9 cellular contexts compared by ENCODE assay signal in the genomic region with DNA sequence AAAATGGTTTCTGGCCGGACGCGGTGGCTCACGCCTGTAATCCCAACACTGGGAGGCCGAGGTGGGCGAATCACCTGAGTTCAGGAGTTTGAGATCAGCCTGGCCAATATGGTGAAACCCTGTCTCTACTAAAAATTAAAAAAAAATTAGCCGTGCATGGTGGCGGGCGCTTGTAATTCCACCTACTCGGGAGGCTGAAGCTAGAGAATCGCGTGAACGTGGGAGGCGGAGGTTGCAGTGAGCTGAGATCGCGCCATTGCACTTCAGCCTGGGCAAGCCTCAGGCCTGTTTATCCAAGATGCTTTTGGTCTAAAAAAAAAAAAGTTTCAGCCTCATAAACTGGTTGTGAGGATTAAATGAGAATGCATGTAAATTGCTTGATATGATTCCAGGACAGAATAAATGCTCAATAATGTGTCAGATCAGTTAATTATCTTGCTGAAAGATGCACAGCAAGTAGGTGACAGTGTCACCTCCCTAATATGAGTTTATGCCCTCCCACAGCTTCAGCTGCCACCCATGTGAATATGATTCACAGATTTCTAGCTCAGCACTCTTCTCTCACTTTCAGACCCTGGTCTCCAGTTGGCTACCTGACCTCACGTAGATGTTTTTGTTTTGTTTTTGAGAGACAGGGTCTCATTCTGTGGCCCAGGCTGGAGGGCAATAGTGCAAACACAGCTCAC. TPM values are rescaled to one million over a fixed set of nuclear protein-coding genes. Genes with fewer than 3 reads are reported as not detected.
DNase-seq lines count a peak whose midpoint lies in the region; ATAC-seq and TF ChIP-seq lines count a peak whose summit lies in the region.
"Had no signal": no experiment of that assay in that cellular context is flagged by ENCODE, and none has a peak within 500 bp of the region (broad histone marks: within the 10 kb centered on the region; RNA-seq: fewer than 3 reads in every experiment).

No MANE protein-coding gene starts in this region.

- H3K9ac ChIP-seq in HUES64 (ENCODE audit: low read depth, low read length) = peak overlapping the region; percentile 95
- peak overlapping the region; percentile 20 for H3K9ac ChIP-seq in mesendoderm (ENCODE audit: low read length)

- no peak overlapping the region for H3K4ac ChIP-seq in mesendoderm (ENCODE audit: low read depth, low read length)

- H3K4me1 ChIP-seq in HUES64 (ENCODE audit: insufficient read depth, low read length) (peaks cover 5% of the 10 kb centered on the region; the same call in 1 of the 2 replicates), mesendoderm (ENCODE audit: control insufficient read depth, low read depth, low read length) (peaks cover 4% of the 10 kb centered on the region)

- no peak overlapping the region for H2BK15ac ChIP-seq in mesendoderm (replicated peaks; ENCODE audit: low read depth)

- H3K4me3 ChIP-seq in AG09309 (ENCODE audit: control insufficient read depth, low read depth, low read length) (peak overlapping the region; percentile 85), HUES64 (ENCODE audit: low read length) (peak overlapping the region; percentile 86), mesendoderm (ENCODE audit: low read length) (no peak overlapping the region)

- H3K27ac ChIP-seq in HUES64 (ENCODE audit: low read depth, low read length) (no peak overlapping the region), mesendoderm (ENCODE audit: low read depth, low read length) (no peak overlapping the region)

- no peak overlapping the region for H3K18ac ChIP-seq in mesendoderm (ENCODE audit: low read length)

- no peak overlapping the region for H3K4me2 ChIP-seq in mesendoderm (ENCODE audit: low read length)

- no peak overlapping the region for H3K56ac ChIP-seq in mesendoderm (ENCODE audit: low read length)

- H3K9me3 ChIP-seq in HUES64 (ENCODE audit: insufficient read depth, low read depth, low read length) = no peaks in the 10 kb centered on the region

- H3K79me1 ChIP-seq in mesendoderm (ENCODE audit: low read length) = peaks cover 9% of the 10 kb centered on the region

- H2AK5ac ChIP-seq in mesendoderm (ENCODE audit: low read length) = no peak overlapping the region

- no peak for ATAC-seq in GM18868 (IDR thresholded peaks at IDR 0.05; ENCODE audit: unreplicated experiment)
- no peak for ATAC-seq in GM21717 (IDR thresholded peaks at IDR 0.05; ENCODE audit: unreplicated experiment)

- no peak overlapping the region for H2BK120ac ChIP-seq in mesendoderm (ENCODE audit: low read depth, low read length)

- 61% methylated on average over 17 of the region's 17 CpGs for WGBS in HUES64
- no CpG with 5 or more reads among the region's 17 CpGs for WGBS in mesendoderm (ENCODE audit: extremely low coverage, insufficient coverage, low lambda C conversion rate)

- H3K27me3 ChIP-seq in HUES64 (ENCODE audit: insufficient read depth, low read length) (no peaks in the 10 kb centered on the region), mesendoderm (ENCODE audit: insufficient read depth, low read length, poor library complexity) (no peaks in the 10 kb centered on the region)

- TF ChIP-seq CTCF in AG09309 (IDR thresholded peaks at IDR 0.05; ENCODE audit: control insufficient read depth, insufficient read depth, low read depth, low read length, missing control alignments) = no peak

- H2BK5ac ChIP-seq in mesendoderm (ENCODE audit: low read length) = no peak overlapping the region

- H3K79me2 ChIP-seq in mesendoderm (ENCODE audit: control insufficient read depth, insufficient read depth, low read length) = peaks cover 10% of the 10 kb centered on the region

- H3K23ac ChIP-seq in mesendoderm (ENCODE audit: low read length) = no peak overlapping the region

- H4K8ac ChIP-seq in mesendoderm (ENCODE audit: low read depth, low read length) = no peak overlapping the region

- no peak overlapping the region for H4K5ac ChIP-seq in mesendoderm (ENCODE audit: low read length)

- no peak for DNase-seq in AG09309 (ENCODE audit: low read depth)
- peak; percentile 8 for DNase-seq in amniotic epithelial cell (ENCODE audit: low read depth)
- DNase-seq in mesendoderm = no peak
- DNase-seq in ecto neural progenitor cell (ENCODE audit: low spot score) = no peak
- DNase-seq in NCI-H446 (lab: John Stamatoyannopoulos, UW) = no peak
- DNase-seq: NCI-H524 treated with DMSO at 0.1 percent for 48 hours had no signal

- H3K36me3 ChIP-seq in HUES64 (ENCODE audit: insufficient read depth, low read length) (peaks cover 45% of the 10 kb centered on the region), mesendoderm (ENCODE audit: control insufficient read depth, insufficient read depth, low read length) (no peaks in the 10 kb centered on the region)

RNA-seq across cellular contexts. Expression of a gene that starts 1.1 kb away (rescaled TPM):
- polyA plus RNA-seq in HUES64 (2013, experiment 1 of 2) = 61.3 TPM
- polyA plus RNA-seq in HUES64 (2013, experiment 2 of 2) = 64.9 TPM
- 90.9 TPM for polyA plus RNA-seq in mesendoderm (2013, experiment 1 of 2)
- polyA plus RNA-seq in mesendoderm (2013, experiment 2 of 2) = 84.1 TPM

RNA-seq across cellular contexts. Expression of a gene that starts 47.9 kb away (rescaled TPM):
- 3.5 TPM for polyA plus RNA-seq in HUES64 (2013, experiment 1 of 2)
- polyA plus RNA-seq in HUES64 (2013, experiment 2 of 2) = 2.8 TPM
- polyA plus RNA-seq in mesendoderm (2013, experiment 1 of 2) = 0.97 TPM
- polyA plus RNA-seq in mesendoderm (2013, experiment 2 of 2) = 1.0 TPM

RNA-seq across cellular contexts. Expression of a gene that starts 48.2 kb away (rescaled TPM):
- 3.5 TPM for polyA plus RNA-seq in HUES64 (2013, experiment 1 of 2)
- polyA plus RNA-seq in HUES64 (2013, experiment 2 of 2) = 4.4 TPM
- polyA plus RNA-seq in mesendoderm (2013, experiment 1 of 2) = 1.7 TPM
- polyA plus RNA-seq in mesendoderm (2013, experiment 2 of 2) = 1.6 TPM
